Comparison of ENCODE assay signal across 12 cellular contexts in the genomic region with DNA sequence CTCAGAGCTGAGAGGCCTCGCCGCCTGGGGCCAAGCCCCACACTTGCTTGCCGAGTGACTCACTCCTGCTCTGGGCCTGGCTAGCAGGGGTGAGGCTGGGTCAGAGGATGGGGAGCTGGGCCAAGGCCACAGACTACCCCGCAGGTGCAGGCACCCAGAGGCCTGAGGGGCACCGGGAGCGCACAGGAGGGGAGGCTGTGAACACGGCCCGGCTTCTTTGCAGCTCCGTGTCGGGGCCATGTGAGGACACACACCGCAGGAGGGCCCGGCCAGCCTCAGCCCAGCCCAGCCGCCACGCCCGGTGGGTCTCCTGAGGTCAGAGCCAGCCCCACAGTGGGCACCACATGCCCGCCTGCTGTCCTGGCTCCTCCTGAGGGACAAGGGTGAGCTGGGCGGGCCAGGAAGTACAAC.
"Had no signal": no experiment of that assay in that cellular context is flagged by ENCODE, and none has a peak within 500 bp of the region (broad histone marks: within the 10 kb centered on the region; RNA-seq: fewer than 3 reads in every experiment).

No MANE protein-coding gene starts in this region.

- H3K4me1 Mint-ChIP-seq: activated CD4-positive, alpha-beta T cell treated with anti-CD3 and anti-CD28 coated beads, Interleukin-2, amount 10 ng/mL, durations not matched to agents 7 days and 5 days; nephron progenitor cell; stimulated activated effector memory CD8-positive, alpha-beta T cell treated with anti-CD3 and anti-CD28 coated beads, Interleukin-12 subunit alpha, Interleukin-12 subunit beta, amount 100 ng/mL, for 72 hours had no signal

- H3K27ac ChIP-seq: ascending aorta, cardiac muscle cell, prostate gland, sigmoid colon, thoracic aorta had no signal

- ATAC-seq: stimulated activated effector memory CD8-positive, alpha-beta T cell treated with anti-CD3 and anti-CD28 coated beads, Interleukin-12 subunit alpha, Interleukin-12 subunit beta, amount 100 ng/mL, for 72 hours had no signal

- H3K36me3 ChIP-seq: cardiac muscle cell, prostate gland, thoracic aorta had no signal

- H3K4me1 ChIP-seq: ascending aorta had no signal

- H3K9me3 ChIP-seq: ascending aorta, prostate gland, sigmoid colon, thoracic aorta had no signal

- H3K27ac Mint-ChIP-seq: activated CD4-positive, alpha-beta T cell treated with anti-CD3 and anti-CD28 coated beads, Interleukin-2, amount 10 ng/mL, durations not matched to agents 7 days and 5 days; nephron progenitor cell; stimulated activated effector memory CD8-positive, alpha-beta T cell treated with anti-CD3 and anti-CD28 coated beads, Interleukin-12 subunit alpha, Interleukin-12 subunit beta, amount 100 ng/mL, for 72 hours had no signal

- H3K4me3 ChIP-seq: ascending aorta, cardiac muscle cell, dorsolateral prefrontal cortex, prostate gland, sigmoid colon, thoracic aorta had no signal

- H3K36me3 Mint-ChIP-seq: stimulated activated effector memory CD8-positive, alpha-beta T cell treated with anti-CD3 and anti-CD28 coated beads, Interleukin-12 subunit alpha, Interleukin-12 subunit beta, amount 100 ng/mL, for 72 hours had no signal

- H3K27me3 Mint-ChIP-seq: activated CD4-positive, alpha-beta T cell treated with anti-CD3 and anti-CD28 coated beads, Interleukin-2, amount 10 ng/mL, durations not matched to agents 7 days and 5 days had no signal

- H3K27me3 ChIP-seq: ascending aorta, cardiac muscle cell, dorsolateral prefrontal cortex, sigmoid colon had no signal

- H3K9me3 Mint-ChIP-seq: activated CD4-positive, alpha-beta T cell treated with anti-CD3 and anti-CD28 coated beads, Interleukin-2, amount 10 ng/mL, durations not matched to agents 7 days and 5 days; nephron progenitor cell; stimulated activated effector memory CD8-positive, alpha-beta T cell treated with anti-CD3 and anti-CD28 coated beads, Interleukin-12 subunit alpha, Interleukin-12 subunit beta, amount 100 ng/mL, for 72 hours had no signal

- DNase-seq: activated CD4-positive, alpha-beta T cell treated with anti-CD3 and anti-CD28 coated beads, Interleukin-2, amount 10 ng/mL, durations not matched to agents 7 days and 5 days; activated naive CD4-positive, alpha-beta T cell; dorsolateral prefrontal cortex; kidney glomerular epithelial cell; mesendoderm; nephron progenitor cell; sigmoid colon had no signal

- H3K4me3 Mint-ChIP-seq: activated CD4-positive, alpha-beta T cell treated with anti-CD3 and anti-CD28 coated beads, Interleukin-2, amount 10 ng/mL, durations not matched to agents 7 days and 5 days; nephron progenitor cell; stimulated activated effector memory CD8-positive, alpha-beta T cell treated with anti-CD3 and anti-CD28 coated beads, Interleukin-12 subunit alpha, Interleukin-12 subunit beta, amount 100 ng/mL, for 72 hours had no signal
